Comparison of ENCODE assay signal across 1 cellular context in the genomic region with DNA sequence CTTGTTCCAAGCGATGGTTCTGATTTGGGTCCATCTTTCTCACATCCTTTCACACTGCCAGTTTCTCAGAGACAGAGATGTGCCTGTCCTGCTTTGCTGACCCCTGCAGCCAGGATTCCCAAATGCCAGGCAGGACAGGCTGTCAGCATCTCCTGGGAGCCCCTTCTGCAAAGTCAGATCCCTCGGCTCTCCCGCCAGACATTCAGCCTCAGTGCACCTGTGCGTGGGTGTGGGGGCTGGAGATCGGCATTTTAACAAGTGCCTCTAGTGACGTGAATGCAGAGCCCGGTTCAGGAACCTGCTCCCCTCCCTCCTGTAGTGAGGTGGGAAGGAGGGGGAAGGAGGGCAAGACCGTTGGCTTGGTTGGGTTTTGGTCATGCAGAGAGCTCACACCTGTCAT.
TF ChIP-seq lines count a peak whose summit lies in the region.

No MANE protein-coding gene starts in this region.

TF ChIP-seq in H1, 55 proteins besides CTCF, POLR2A, EP300 and RAD21 (continued from another document):
- TF ChIP-seq RFX5 (IDR thresholded peaks at IDR 0.05; ENCODE audit: borderline replicate concordance, low read depth, low read length), result no peak
